In the genomic region with DNA sequence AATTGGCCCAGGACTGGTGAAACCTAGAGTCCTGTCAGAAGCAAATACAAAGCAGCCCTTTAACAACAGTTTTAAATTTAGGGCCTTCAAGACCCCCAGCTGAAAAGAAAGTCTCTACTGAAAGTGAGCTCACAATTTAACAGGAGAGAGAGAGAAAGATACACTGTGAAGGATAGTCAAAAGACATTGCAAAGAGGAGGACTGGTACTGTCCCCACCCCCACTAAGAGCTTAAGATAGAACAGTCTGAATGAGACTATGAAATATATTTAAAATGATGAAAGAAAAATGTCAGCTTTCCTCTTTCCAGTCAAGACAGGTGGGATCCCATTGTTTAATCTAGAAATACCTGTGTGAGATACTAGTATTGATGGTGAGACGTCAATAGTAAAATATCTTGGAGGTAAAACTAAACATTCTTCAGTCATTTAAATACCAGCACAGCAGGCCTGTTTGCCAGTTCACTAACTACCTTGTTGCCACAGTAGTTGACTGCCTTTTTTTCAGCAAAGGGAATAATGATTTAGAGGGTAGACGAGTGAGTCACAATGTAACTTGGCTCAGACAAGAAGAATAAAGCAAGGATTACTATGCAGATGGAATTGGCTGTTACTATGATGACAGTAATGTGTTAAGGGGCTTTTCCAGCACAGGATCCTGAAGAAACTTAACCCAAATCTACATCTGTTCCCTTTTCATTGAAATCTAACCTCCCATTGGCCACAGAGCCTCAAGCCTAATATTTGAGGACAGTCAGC, we compare ENCODE assay signal across 16 cellular contexts. TPM values are rescaled to one million over a fixed set of nuclear protein-coding genes. Genes with fewer than 3 reads are reported as not detected.
DNase-seq lines count a peak whose midpoint lies in the region; ATAC-seq, FAIRE-seq and TF ChIP-seq lines count a peak whose summit lies in the region.
"Had no signal": no experiment of that assay in that cellular context is flagged by ENCODE, and none has a peak within 500 bp of the region (broad histone marks: within the 10 kb centered on the region; RNA-seq: fewer than 3 reads in every experiment).

No MANE protein-coding gene starts in this region.

- H3K27me3 Mint-ChIP-seq in WTC11 (ENCODE audit: low read depth) = no peaks in the 10 kb centered on the region

- H3K36me3 ChIP-seq in esophagus muscularis mucosa = peaks cover 60 to 100% (median 93%) of the 10 kb centered on the region in 4 donors
- H3K36me3 ChIP-seq: prostate gland had no signal

- no peak overlapping the region for H3K4me3 ChIP-seq in fibroblast of pulmonary artery (replicated peaks; ENCODE audit: low read depth, low read length)
- no peak overlapping the region for H3K4me3 ChIP-seq in retinal pigment epithelial cell (ENCODE audit: low read length)
- no peak overlapping the region for H3K4me3 ChIP-seq in esophagus muscularis mucosa
- H3K4me3 ChIP-seq: cardiac muscle cell, gastroesophageal sphincter, lung, prostate gland had no signal

- H3K27me3 ChIP-seq in esophagus muscularis mucosa = no peaks in the 10 kb centered on the region
- H3K27me3 ChIP-seq: cardiac muscle cell, gastroesophageal sphincter had no signal

- H3K9me3 Mint-ChIP-seq in WTC11 = no peaks in the 10 kb centered on the region

- no peak overlapping the region for H3K4me3 Mint-ChIP-seq in WTC11

- no peaks in the 10 kb centered on the region for H3K9me3 ChIP-seq in esophagus muscularis mucosa
- H3K9me3 ChIP-seq: gastroesophageal sphincter, prostate gland had no signal

- DNase-seq in H54 (ENCODE audit: insufficient read length, low spot score) (peak; percentile 33), WTC11 (ENCODE audit: low spot score) (no peak), fibroblast of pulmonary artery (ENCODE audit: low read depth) (peak; percentile 31), retinal pigment epithelial cell (ENCODE audit: low read depth) (peak; percentile 45), mucosa of gallbladder (ENCODE audit: low spot score) (no peak), esophagus muscularis mucosa (ENCODE audit: extremely low spot score) (no peak)
- DNase-seq in NK-92 treated with Interleukin-12 subunit alpha and Interleukin-12 subunit beta, amount 100 ng/mL, for 24 hours (lab: John Stamatoyannopoulos, UW) = no peak
- DNase-seq: activated CD4-positive, alpha-beta T cell treated with anti-CD3 and anti-CD28 coated beads for 4 hours; DMS 273 treated with DMSO at 0.1 percent for 48 hours; NCI-H1105; NCI-H774 had no signal

- POLR2A ChIA-PET in WTC11 (lab: Charles Lee) = no interaction called here

- H3K27ac Mint-ChIP-seq in WTC11 = peak overlapping the region; percentile 46

- FAIRE-seq in H54 (lab: Jason Lieb, UNC) = no peak

- H3K4me1 Mint-ChIP-seq in WTC11 = peaks cover 26% of the 10 kb centered on the region

- TF ChIP-seq CTCF in WTC11 (IDR thresholded peaks at IDR 0.05) (no peak), fibroblast of pulmonary artery (IDR thresholded peaks at IDR 0.05; ENCODE audit: low read length, missing control alignments) (no peak), retinal pigment epithelial cell (conservative IDR thresholded peaks at IDR 0.05; ENCODE audit: low read depth, low read length) (no peak), esophagus muscularis mucosa (IDR thresholded peaks at IDR 0.05) (no peak)

- no peak for TF ChIP-seq EP300 in esophagus muscularis mucosa (IDR thresholded peaks at IDR 0.05)

- CTCF ChIA-PET in WTC11 (lab: Charles Lee) = interaction anchor here (0.6 to 1.6 kb wide), 5 partner anchors 44 to 95 kb away, joined by 3 to 7 read pairs (median 4); no protein-coding TSS in a partner anchor

- TF ChIP-seq POLR2A in H54 (IDR thresholded peaks at IDR 0.05; ENCODE audit: low read depth, low read length) (no peak), esophagus muscularis mucosa (IDR thresholded peaks at IDR 0.05; ENCODE audit: low read depth) (no peak)

- ATAC-seq in WTC11 (peak; percentile 94), GM21737 (IDR thresholded peaks at IDR 0.05; ENCODE audit: unreplicated experiment) (no peak)
- ATAC-seq: gastroesophageal sphincter had no signal

- H3K36me3 Mint-ChIP-seq in WTC11 = peaks cover 39% of the 10 kb centered on the region

- no peak overlapping the region for H3K27ac ChIP-seq in esophagus muscularis mucosa (replicated peaks in 1 of 4)
- H3K27ac ChIP-seq: cardiac muscle cell, gastroesophageal sphincter, prostate gland had no signal

- WGBS in esophagus muscularis mucosa = 59% methylated on average over 2 of the region's 2 CpGs

- H3K4me1 ChIP-seq in esophagus muscularis mucosa = peaks cover 0 to 7% (median 0%) of the 10 kb centered on the region in 4 donors
- H3K4me1 ChIP-seq: gastroesophageal sphincter, prostate gland had no signal

- intact Hi-C loops in esophagus muscularis mucosa (cut with DNase I) = loop anchor here (10.0 kb wide), 1 partner anchor 59 kb away; no protein-coding TSS in a partner anchor

TF ChIP-seq in WTC11, 78 proteins besides CTCF, POLR2A, EP300 and RAD21 (continues in another document):
- TF ChIP-seq, protein P1, sequence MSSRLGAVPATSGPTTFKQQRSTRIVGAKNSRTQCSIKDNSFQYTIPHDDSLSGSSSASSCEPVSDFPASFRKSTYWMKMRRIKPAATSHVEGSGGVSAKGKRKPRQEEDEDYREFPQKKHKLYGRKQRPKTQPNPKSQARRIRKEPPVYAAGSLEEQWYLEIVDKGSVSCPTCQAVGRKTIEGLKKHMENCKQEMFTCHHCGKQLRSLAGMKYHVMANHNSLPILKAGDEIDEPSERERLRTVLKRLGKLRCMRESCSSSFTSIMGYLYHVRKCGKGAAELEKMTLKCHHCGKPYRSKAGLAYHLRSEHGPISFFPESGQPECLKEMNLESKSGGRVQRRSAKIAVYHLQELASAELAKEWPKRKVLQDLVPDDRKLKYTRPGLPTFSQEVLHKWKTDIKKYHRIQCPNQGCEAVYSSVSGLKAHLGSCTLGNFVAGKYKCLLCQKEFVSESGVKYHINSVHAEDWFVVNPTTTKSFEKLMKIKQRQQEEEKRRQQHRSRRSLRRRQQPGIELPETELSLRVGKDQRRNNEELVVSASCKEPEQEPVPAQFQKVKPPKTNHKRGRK (CRISPR knock-in tag; IDR thresholded peaks at IDR 0.05; ENCODE audit: borderline replicate concordance) = no peak
- TF ChIP-seq MAX (CRISPR knock-in tag; IDR thresholded peaks at IDR 0.05) = no peak
- TF ChIP-seq NR1H2 (CRISPR knock-in tag; IDR thresholded peaks at IDR 0.05) = no peak
- no peak for TF ChIP-seq ATF2 (CRISPR knock-in tag; IDR thresholded peaks at IDR 0.05; ENCODE audit: borderline replicate concordance, low read depth)
- no peak for TF ChIP-seq SMAD3 (CRISPR knock-in tag; IDR thresholded peaks at IDR 0.05; ENCODE audit: borderline replicate concordance)
- TF ChIP-seq ZNF138 (CRISPR knock-in tag; conservative IDR thresholded peaks at IDR 0.05) = no peak
- TF ChIP-seq MLX (CRISPR knock-in tag; IDR thresholded peaks at IDR 0.05) = no peak
- no peak for TF ChIP-seq FOXK1 (CRISPR knock-in tag; IDR thresholded peaks at IDR 0.05)
- no peak for TF ChIP-seq PRDM15 (CRISPR knock-in tag; IDR thresholded peaks at IDR 0.05)
- no peak for TF ChIP-seq TEAD4 (CRISPR knock-in tag; IDR thresholded peaks at IDR 0.05)

RNA-seq across cellular contexts. Expression of gene RASL10B, which starts 47.2 kb away (rescaled TPM):
- 17.4 to 25.4 TPM (median 25.3 TPM) in 3 replicates for total RNA-seq in WTC11 (2021)
- total RNA-seq in mucosa of gallbladder = 7.9 TPM
- total RNA-seq in esophagus muscularis mucosa = 10 to 100 TPM; 10.3 to 28.1 (median 17.4) TPM

Comparison
In these comparisons a context has a peak if more than half of its experiments do, and no peak if none do; other contexts are left out.
1. DNase-seq: peak in H54 (single experiment), fibroblast of pulmonary artery (single experiment) and retinal pigment epithelial cell (single experiment); none in WTC11 (single experiment), mucosa of gallbladder (single experiment), NK-92 treated with Interleukin-12 subunit alpha and Interleukin-12 subunit beta, amount 100 ng/mL, for 24 hours (single experiment) and esophagus muscularis mucosa (single experiment).